ENCODE assay signal across 29 cellular contexts in genomic region chr10:5356479-5356763, GRCh38. TPM values are rescaled to one million over a fixed set of nuclear protein-coding genes. Genes with fewer than 3 reads are reported as not detected.
"Had no signal": no experiment of that assay in that cellular context is flagged by ENCODE, and none has a peak within 500 bp of the region (broad histone marks: within the 10 kb centered on the region; RNA-seq: fewer than 3 reads in every experiment).

No MANE protein-coding gene starts in this region.

- H3K36me3 Mint-ChIP-seq: activated naive CD8-positive, alpha-beta T cell; mesothelial cell of epicardium; stimulated activated memory B cell treated with anti-CD40 and anti-IgM and Interleukin-4, amounts not matched to agents 10 μg/mL and 1 μg/mL and 100 μg/mL, for 72 hours had no signal

- ATAC-seq: natural killer cell treated with Interleukin-12 subunit alpha and Interleukin-12 subunit beta and Interleukin-15 and Interleukin-18, amount 100 ng/mL, for 72 hours; stimulated activated memory B cell treated with anti-CD40 and anti-IgM and Interleukin-4, amounts not matched to agents 10 μg/mL and 1 μg/mL and 100 μg/mL, for 72 hours had no signal

- H3K27ac Mint-ChIP-seq: activated CD4-positive, alpha-beta memory T cell treated with anti-CD3 and anti-CD28 coated beads, Interleukin-2, amount 10 ng/mL, durations not matched to agents 7 days and 5 days; activated T-cell treated with anti-CD3 and anti-CD28 coated beads, Interleukin-2, amount 50 U/mL, for 24 hours; mesothelial cell of epicardium; progenitor cell of endocrine pancreas; stimulated activated memory B cell treated with anti-CD40 and anti-IgM and Interleukin-4, amounts not matched to agents 10 μg/mL and 1 μg/mL and 100 μg/mL, for 72 hours; T-helper 1 cell treated with Interleukin-12 subunit alpha and Interleukin-12 subunit beta and Interleukin-4 antibody, amounts not matched to agents 30 μg/mL and 1 μg/mL, for 36 hours had no signal

- H3K27me3 Mint-ChIP-seq: activated naive CD8-positive, alpha-beta T cell; activated T-cell treated with anti-CD3 and anti-CD28 coated beads, Interleukin-2, amount 50 U/mL, for 24 hours had no signal

- H3K4me1 Mint-ChIP-seq: central memory CD8-positive, alpha-beta T cell; mesothelial cell of epicardium; stimulated activated memory B cell treated with anti-CD40 and anti-IgM and Interleukin-4, amounts not matched to agents 10 μg/mL and 1 μg/mL and 100 μg/mL, for 72 hours had no signal

- H3K4me3 Mint-ChIP-seq: activated CD4-positive, alpha-beta memory T cell treated with anti-CD3 and anti-CD28 coated beads, Interleukin-2, amount 10 ng/mL, durations not matched to agents 7 days and 5 days; activated naive CD8-positive, alpha-beta T cell; activated T-cell treated with anti-CD3 and anti-CD28 coated beads, Interleukin-2, amount 50 U/mL, for 24 hours; central memory CD8-positive, alpha-beta T cell; mesothelial cell of epicardium; natural killer cell treated with Interleukin-12 subunit alpha and Interleukin-12 subunit beta and Interleukin-15 and Interleukin-18, amount 100 ng/mL, for 72 hours; stimulated activated memory B cell treated with anti-CD40 and anti-IgM and Interleukin-4, amounts not matched to agents 10 μg/mL and 1 μg/mL and 100 μg/mL, for 72 hours; T-helper 1 cell treated with Interleukin-12 subunit alpha and Interleukin-12 subunit beta and Interleukin-4 antibody, amounts not matched to agents 30 μg/mL and 1 μg/mL, for 36 hours had no signal

- H3K9me3 Mint-ChIP-seq: activated CD4-positive, alpha-beta memory T cell treated with anti-CD3 and anti-CD28 coated beads, Interleukin-2, amount 10 ng/mL, durations not matched to agents 7 days and 5 days; activated T-cell treated with anti-CD3 and anti-CD28 coated beads, Interleukin-2, amount 50 U/mL, for 24 hours; central memory CD8-positive, alpha-beta T cell; natural killer cell treated with Interleukin-12 subunit alpha and Interleukin-12 subunit beta and Interleukin-15 and Interleukin-18, amount 100 ng/mL, for 72 hours had no signal

- DNase-seq: activated CD4-positive, alpha-beta memory T cell treated with anti-CD3 and anti-CD28 coated beads, Interleukin-2, amount 10 ng/mL, durations not matched to agents 7 days and 5 days; activated CD4-positive, alpha-beta T cell treated with anti-CD3 and anti-CD28 coated beads for 48 hours; activated CD4-positive, CD25-positive, alpha-beta regulatory T cell; activated effector memory CD4-positive, alpha-beta T cell treated with anti-CD3 and anti-CD28 coated beads, Interleukin-2, amount 50 U/mL, for 16 hours; activated T-cell treated with anti-CD3 and anti-CD28 coated beads, Interleukin-2, amount 50 U/mL, for 24 hours; amniotic stem cell; colonic mucosa; dorsolateral prefrontal cortex; hippocampal formation; left ventricle myocardium inferior; mammary epithelial cell; retina; sigmoid colon; stimulated activated CD4-positive, alpha-beta T cell treated with anti-CD3 and anti-CD28 coated beads, Interleukin-15, amount 100 ng/mL, for 24 hours; testis; trophoblast cell; uterus had no signal

RNA-seq across cellular contexts. Expression of gene UCN3, which starts 8.3 kb away (rescaled TPM):
- total RNA-seq: activated CD4-positive, alpha-beta memory T cell treated with anti-CD3 and anti-CD28 coated beads, Interleukin-2, amount 10 ng/mL, durations not matched to agents 7 days and 5 days; breast epithelium; esophagus muscularis mucosa; frontal cortex; left ventricle myocardium inferior; mammary epithelial cell; mesothelial cell of epicardium; natural killer cell treated with Interleukin-12 subunit alpha and Interleukin-12 subunit beta and Interleukin-15 and Interleukin-18, amount 100 ng/mL, for 72 hours; osteocyte; smooth muscle cell; testis; uterus had no signal

RNA-seq across cellular contexts. Expression of gene TUBAL3, which starts 48.2 kb away (rescaled TPM):
- total RNA-seq: activated CD4-positive, alpha-beta memory T cell treated with anti-CD3 and anti-CD28 coated beads, Interleukin-2, amount 10 ng/mL, durations not matched to agents 7 days and 5 days; frontal cortex; osteocyte; progenitor cell of endocrine pancreas; sigmoid colon; smooth muscle cell; uterus had no signal
